10 cellular contexts compared by ENCODE assay signal in the genomic region with DNA sequence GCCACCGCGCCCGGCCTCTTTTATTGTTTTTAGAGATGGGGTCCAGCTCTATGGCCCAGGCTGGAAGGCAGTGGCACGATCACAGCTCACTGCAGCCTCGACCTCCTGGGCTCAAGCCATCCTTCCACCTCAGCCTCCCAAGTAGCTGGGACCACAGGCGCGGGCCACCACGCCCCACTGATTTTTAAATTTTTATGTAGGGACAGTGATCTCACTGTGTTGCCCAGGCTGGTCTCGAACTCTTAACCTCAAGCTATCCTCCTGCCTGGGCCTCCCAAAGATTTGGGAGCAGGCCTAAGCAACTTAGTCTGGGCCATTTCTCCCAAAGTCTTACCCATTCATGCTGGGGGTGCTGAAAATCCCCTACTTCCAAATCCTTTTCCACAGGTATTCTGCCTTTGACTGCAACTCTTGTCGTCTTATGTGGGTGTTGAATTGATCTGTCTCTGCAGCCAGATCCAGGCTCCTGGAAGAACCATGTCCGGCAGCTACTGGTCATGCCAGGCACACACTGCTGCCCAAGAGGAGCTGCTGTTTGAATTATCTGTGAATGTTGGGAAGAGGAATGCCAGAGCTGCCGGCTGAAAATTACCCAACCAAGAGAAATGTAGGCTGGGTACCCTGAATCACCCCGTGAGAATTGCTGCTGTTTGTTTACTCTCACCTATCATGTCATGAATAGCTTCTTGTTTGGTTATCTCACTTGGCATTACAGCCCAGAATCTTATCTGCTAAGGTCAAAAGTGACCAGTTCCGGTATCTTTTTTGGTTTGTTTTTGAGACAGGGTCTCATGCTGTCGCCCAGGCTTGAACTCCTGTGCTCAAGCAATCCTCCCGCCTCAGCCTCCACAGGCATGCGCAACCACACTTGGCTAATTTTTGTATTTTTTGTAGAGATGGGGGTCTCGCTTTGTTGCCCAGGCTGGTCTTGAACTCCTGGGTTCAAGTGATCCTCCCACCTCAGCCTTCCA. TPM values are rescaled to one million over a fixed set of nuclear protein-coding genes. Genes with fewer than 3 reads are reported as not detected.
DNase-seq lines count a peak whose midpoint lies in the region; ATAC-seq, FAIRE-seq and TF ChIP-seq lines count a peak whose summit lies in the region.
"Had no signal": no experiment of that assay in that cellular context is flagged by ENCODE, and none has a peak within 500 bp of the region (broad histone marks: within the 10 kb centered on the region; RNA-seq: fewer than 3 reads in every experiment).

No MANE protein-coding gene starts in this region.

- peak; percentile 81 for DNase-seq in HuH-7.5 (ENCODE audit: low spot score)
- peak in 1 of 4 experiments; percentile 18 for DNase-seq in K562 (ENCODE audit: extremely low read depth in 1 of 4, low spot score in 3 of 4)
- DNase-seq in NCI-H82 treated with DMSO at 0.1 percent for 48 hours (lab: John Stamatoyannopoulos, UW; ENCODE audit: unreplicated experiment), result no peak
- DNase-seq in stimulated activated CD8-positive, alpha-beta memory T cell treated with anti-CD3 and anti-CD28 coated beads, Interleukin-4, amount 100 ng/mL, for 48 hours, result no peak

- H3K9ac ChIP-seq in K562 (ENCODE audit: insufficient read depth in 1 of 2, low read depth in 2 of 2, low read length in 2 of 2), result peak overlapping the region; percentile 18 to 90
- no peak overlapping the region for H3K9ac ChIP-seq in mucosa of stomach (ENCODE audit: low read length)

- H3K4me3 ChIP-seq in ACC112 (ENCODE audit: low read depth, low read length), result peak overlapping the region; percentile 83
- peak overlapping the region; percentile 95 for H3K4me3 ChIP-seq in K562
- H3K4me3 ChIP-seq in mucosa of stomach (ENCODE audit: low read length), result peak overlapping the region; percentile 60

- ATAC-seq in K562, result no peak
- ATAC-seq in HG02981 (IDR thresholded peaks at IDR 0.05; ENCODE audit: unreplicated experiment), result no peak
- ATAC-seq in GM21447 (IDR thresholded peaks at IDR 0.05; ENCODE audit: unreplicated experiment), result no peak

- intact Hi-C loops in K562 (cut with micrococcal nuclease), result no loop called here

- peak overlapping the region; percentile 81 for H3K4me2 ChIP-seq in K562 (ENCODE audit: insufficient read depth, low read length)

- BruUV-seq in K562 (replicated peaks; lab: Mats Ljungman, UMichigan), result TSS peak; percentile 48

- FAIRE-seq in K562 (lab: Jason Lieb, UNC), result peak; percentile 78
- FAIRE-seq: endometrium had no signal

- 51% methylated on average over 15 of the region's 18 CpGs for WGBS in K562 (ENCODE audit: insufficient coverage, low coverage, missing lambda C conversion rate)

- H4K20me1 ChIP-seq in K562 (replicated peaks; ENCODE audit: control insufficient read depth, insufficient read depth, low read length), result no peaks in the 10 kb centered on the region

- in situ Hi-C loops in K562 (cut with MboI), result no loop called here

- H3K4me1 ChIP-seq in ACC112 (ENCODE audit: control insufficient read depth, insufficient read depth, low read length, unreplicated experiment) (no peaks in the 10 kb centered on the region), K562 (replicated peaks in 1 of 2; ENCODE audit: control insufficient read depth in 2 of 2, insufficient read depth in 2 of 2, low read length in 2 of 2) (peaks cover 13 to 20% of the 10 kb centered on the region in 2 experiments), mucosa of stomach (ENCODE audit: control insufficient read depth, insufficient read depth, low read length) (no peaks in the 10 kb centered on the region)

- H3K27me3 ChIP-seq in ACC112 (ENCODE audit: insufficient read depth, low read length) (no peaks in the 10 kb centered on the region), K562 (ENCODE audit: control insufficient read depth in 2 of 2, insufficient read depth in 2 of 2, low read length in 2 of 2) (0 out of 5 replicates have a peak, but pooled peaks cover 0 to 2% of the 10 kb centered on the region in 2 experiments), mucosa of stomach (ENCODE audit: control insufficient read depth, insufficient read depth, low read length) (no peaks in the 10 kb centered on the region)

- H3K27ac ChIP-seq in ACC112 (ENCODE audit: low read depth, low read length) (0 out of 2 replicates have a peak overlapping the region, but pooled peaks have one; percentile 80), K562 (ENCODE audit: extremely low read depth, low read depth, low read length) (peak overlapping the region; percentile 96)

- H3K36me3 ChIP-seq in ACC112 (ENCODE audit: insufficient read depth, low read length) (0 out of 2 replicates have a peak, but pooled peaks cover 8% of the 10 kb centered on the region), K562 (ENCODE audit: control insufficient read depth, insufficient read depth, low read length) (peaks cover 40% of the 10 kb centered on the region; the same call in 2 of the 3 replicates), mucosa of stomach (ENCODE audit: control insufficient read depth, insufficient read depth, low read length) (no peaks in the 10 kb centered on the region)

- TF ChIP-seq EP300 in K562 (IDR thresholded peaks at IDR 0.05; ENCODE audit: low read length), result peak; percentile 16; the same call in 1 of the 2 replicates

- H3K9me3 ChIP-seq in K562 (replicated peaks; ENCODE audit: control insufficient read depth, insufficient read depth, low read depth, low read length), result no peaks in the 10 kb centered on the region
- H3K9me3 ChIP-seq in mucosa of stomach (ENCODE audit: control insufficient read depth, low read length), result no peaks in the 10 kb centered on the region

- no peaks in the 10 kb centered on the region for H3K9me1 ChIP-seq in K562 (ENCODE audit: control insufficient read depth, insufficient read depth, low read length)

- TF ChIP-seq CTCF in K562 (IDR thresholded peaks at IDR 0.05 in 2 of 3, conservative IDR thresholded peaks at IDR 0.05 in 1 of 3; ENCODE audit: insufficient read depth in 2 of 3, low read depth in 1 of 3, low read length in 3 of 3), result no peak

- H2AFZ ChIP-seq in ACC112 (ENCODE audit: low read length, unreplicated experiment), result no peak overlapping the region
- no peak overlapping the region for H2AFZ ChIP-seq in K562 (ENCODE audit: low read depth, low read length)

- H3K79me2 ChIP-seq in ACC112 (ENCODE audit: control insufficient read depth, insufficient read depth, low read length, unreplicated experiment), result peaks cover 8% of the 10 kb centered on the region
- peaks cover 20% of the 10 kb centered on the region for H3K79me2 ChIP-seq in K562 (ENCODE audit: control insufficient read depth, insufficient read depth, low read length)

- CTCF ChIA-PET in K562 (lab: Yijun Ruan, JAX; ENCODE audit: low intra/inter-chr PET ratio), result no interaction called here

- POLR2A ChIA-PET in K562 (lab: Yijun Ruan, JAX), result interaction anchor here (0.6 to 2.3 kb wide), 3 partner anchors 11 to 34 kb away, joined by 3 to 19 read pairs (median 5); a partner anchor contains a TSS

- TF ChIP-seq POLR2A in K562 (conservative IDR thresholded peaks at IDR 0.05), result no peak

- no peak for TF ChIP-seq RAD21 in K562 (CRISPR knock-in tag; conservative IDR thresholded peaks at IDR 0.05 in 1 of 2, IDR thresholded peaks at IDR 0.05 in 1 of 2)

RNA-seq across cellular contexts. Expression of a gene that starts 1.1 kb away (rescaled TPM):
- total RNA-seq in K562 (2011; cell fraction: chromatin; rRNA removed; ENCODE audit: low replicate concordance), result 108 and 190 TPM in 2 replicates
- 140 and 154 TPM in 2 replicates for total RNA-seq in K562 (2011; cell fraction: nucleolus; rRNA removed)
- total RNA-seq in K562 (2011; cell fraction: nucleoplasm; rRNA removed), result 158 and 180 TPM in 2 replicates
- total RNA-seq in K562 (2014; rRNA removed), result 33.4 and 44.9 TPM in 2 replicates
- total RNA-seq in K562 (2014; rRNA removed; fragmentation: Illumina TruSeq; extraction: Trizol), result 58.3 and 59.1 TPM in 2 replicates
- total RNA-seq in K562 (2015; rRNA removed; fragmentation: Illumina TruSeq; extraction: Trizol), result 53.5 and 53.8 TPM in 2 replicates
- total RNA-seq in K562 (2021), result 54.1 and 58.7 TPM in 2 replicates
- 106 and 124 TPM in 2 replicates for polyA plus RNA-seq in K562 (2011; rRNA removed)
- 175 and 252 TPM in 2 replicates for polyA plus RNA-seq in K562 (2011; cell fraction: cytosol; rRNA removed)
- polyA plus RNA-seq in K562 (2011; cell fraction: nucleus; rRNA removed), result 125 and 165 TPM in 2 replicates
- 55.6 and 112 TPM in 2 replicates for polyA plus RNA-seq in K562 (2012)
- polyA plus RNA-seq in K562 (2014; fragmentation: Illumina TruSeq; extraction: Trizol), result 64.3 and 71.1 TPM in 2 replicates
- 10 to 100 TPM; 58.9 to 77.0 TPM for polyA plus RNA-seq in K562 (2014; fragmentation: Nextera tagmentation; extraction: Ambion mirVana)
- polyA plus RNA-seq in K562 (2014; rRNA removed), result 52.5 and 60.4 TPM in 2 replicates
- polyA minus RNA-seq in K562 (2011; rRNA and poly(A)+ RNA removed), result 185 and 193 TPM in 2 replicates
- polyA minus RNA-seq in K562 (2011; cell fraction: cytosol; rRNA and poly(A)+ RNA removed), result 41.9 and 55.5 TPM in 2 replicates
- polyA minus RNA-seq in K562 (2011; cell fraction: nucleus; rRNA and poly(A)+ RNA removed), result 36.5 and 65.0 TPM in 2 replicates

RNA-seq across cellular contexts. Expression of a gene that starts 11.4 kb away (rescaled TPM):
- 27.7 and 71.3 TPM in 2 replicates for total RNA-seq in K562 (2011; cell fraction: chromatin; rRNA removed; ENCODE audit: low replicate concordance)
- 41.2 and 44.5 TPM in 2 replicates for total RNA-seq in K562 (2011; cell fraction: nucleolus; rRNA removed)
- total RNA-seq in K562 (2011; cell fraction: nucleoplasm; rRNA removed), result 27.3 and 28.3 TPM in 2 replicates
- total RNA-seq in K562 (2014; rRNA removed) (12.6 and 21.2 TPM in 2 replicates), K562 (2014; rRNA removed; fragmentation: Illumina TruSeq; extraction: Trizol) (8.3 and 8.4 TPM in 2 replicates), K562 (2015; rRNA removed; fragmentation: Illumina TruSeq; extraction: Trizol) (10.3 and 10.9 TPM in 2 replicates), K562 (2021) (23.5 and 24.6 TPM in 2 replicates)
- polyA plus RNA-seq in K562 (2011; rRNA removed) (11.6 and 17.2 TPM in 2 replicates), K562 (2014; fragmentation: Illumina TruSeq; extraction: Trizol) (26.4 and 28.9 TPM in 2 replicates), K562 (2014; fragmentation: Nextera tagmentation; extraction: Ambion mirVana) (under 1 TPM; 0.52 to 0.57 TPM), K562 (2014; rRNA removed) (16.8 and 17.9 TPM in 2 replicates)
- 17.0 and 23.4 TPM in 2 replicates for polyA plus RNA-seq in K562 (2011; cell fraction: cytosol; rRNA removed)
- 20.9 and 27.8 TPM in 2 replicates for polyA plus RNA-seq in K562 (2011; cell fraction: nucleus; rRNA removed)
- 21.6 and 35.8 TPM in 2 replicates for polyA plus RNA-seq in K562 (2012)
- polyA minus RNA-seq in K562 (2011; rRNA and poly(A)+ RNA removed), result 7.0 and 7.2 TPM in 2 replicates
- polyA minus RNA-seq in K562 (2011; cell fraction: cytosol; rRNA and poly(A)+ RNA removed), result 8.8 and 11.4 TPM in 2 replicates
- polyA minus RNA-seq in K562 (2011; cell fraction: nucleus; rRNA and poly(A)+ RNA removed), result 8.8 and 8.9 TPM in 2 replicates

RNA-seq across cellular contexts. Expression of a gene that starts 27.1 kb away (rescaled TPM):
- 0.09 TPM in 1 of 2 replicates, not detected in the other for total RNA-seq in K562 (2011; cell fraction: chromatin; rRNA removed; ENCODE audit: low replicate concordance)
- not detected in 2 replicates for total RNA-seq in K562 (2011; cell fraction: nucleolus; rRNA removed)
- not detected in 2 replicates for total RNA-seq in K562 (2011; cell fraction: nucleoplasm; rRNA removed)
- total RNA-seq in K562 (2014; rRNA removed) (not detected in 2 replicates), K562 (2014; rRNA removed; fragmentation: Illumina TruSeq; extraction: Trizol) (not detected in 2 replicates), K562 (2015; rRNA removed; fragmentation: Illumina TruSeq; extraction: Trizol) (not detected in 2 replicates), K562 (2021) (not detected in 2 replicates)
- polyA plus RNA-seq in K562 (2011; rRNA removed) (not detected in 2 replicates), K562 (2014; fragmentation: Illumina TruSeq; extraction: Trizol) (not detected in 2 replicates), K562 (2014; fragmentation: Nextera tagmentation; extraction: Ambion mirVana) (not detected), K562 (2014; rRNA removed) (not detected in 2 replicates)
- polyA plus RNA-seq in K562 (2011; cell fraction: cytosol; rRNA removed), result not detected in 2 replicates
- not detected in 2 replicates for polyA plus RNA-seq in K562 (2011; cell fraction: nucleus; rRNA removed)
- polyA plus RNA-seq in K562 (2012), result not detected in 2 replicates
- polyA minus RNA-seq in K562 (2011; rRNA and poly(A)+ RNA removed), result not detected in 2 replicates
- not detected in 2 replicates for polyA minus RNA-seq in K562 (2011; cell fraction: cytosol; rRNA and poly(A)+ RNA removed)
- not detected in 2 replicates for polyA minus RNA-seq in K562 (2011; cell fraction: nucleus; rRNA and poly(A)+ RNA removed)
- total RNA-seq: HT-29 had no signal

RNA-seq across cellular contexts. Expression of a gene that starts 37.0 kb away (rescaled TPM):
- not detected in 2 replicates for total RNA-seq in K562 (2011; cell fraction: chromatin; rRNA removed; ENCODE audit: low replicate concordance)
- 0.17 TPM in 1 of 2 replicates, not detected in the other for total RNA-seq in K562 (2011; cell fraction: nucleolus; rRNA removed)
- not detected in 2 replicates for total RNA-seq in K562 (2011; cell fraction: nucleoplasm; rRNA removed)
- 0.04 TPM in 1 of 2 replicates, not detected in the other for total RNA-seq in K562 (2014; rRNA removed)
- total RNA-seq in K562 (2014; rRNA removed; fragmentation: Illumina TruSeq; extraction: Trizol), result not detected in 2 replicates
- total RNA-seq in K562 (2015; rRNA removed; fragmentation: Illumina TruSeq; extraction: Trizol), result not detected in 2 replicates
- not detected in 2 replicates for total RNA-seq in K562 (2021)
- 0.05 TPM in 1 of 2 replicates, not detected in the other for polyA plus RNA-seq in K562 (2011; rRNA removed)
- polyA plus RNA-seq in K562 (2011; cell fraction: cytosol; rRNA removed), result 0.01 and 0.03 TPM in 2 replicates
- polyA plus RNA-seq in K562 (2011; cell fraction: nucleus; rRNA removed), result 0.04 TPM in 1 of 2 replicates, not detected in the other
- 0.06 TPM in 1 of 2 replicates, not detected in the other for polyA plus RNA-seq in K562 (2012)
- 0.03 TPM in 1 of 2 replicates, not detected in the other for polyA plus RNA-seq in K562 (2014; fragmentation: Illumina TruSeq; extraction: Trizol)
- polyA plus RNA-seq in K562 (2014; fragmentation: Nextera tagmentation; extraction: Ambion mirVana), result not detected
- polyA plus RNA-seq in K562 (2014; rRNA removed), result not detected in 2 replicates
- polyA minus RNA-seq in K562 (2011; rRNA and poly(A)+ RNA removed), result 0.32 TPM in 1 of 2 replicates, not detected in the other
- not detected in 2 replicates for polyA minus RNA-seq in K562 (2011; cell fraction: cytosol; rRNA and poly(A)+ RNA removed)
- polyA minus RNA-seq in K562 (2011; cell fraction: nucleus; rRNA and poly(A)+ RNA removed), result not detected in 2 replicates

RNA-seq across cellular contexts. Expression of a gene that starts 58.7 kb away (rescaled TPM):
- total RNA-seq in K562 (2011; cell fraction: chromatin; rRNA removed; ENCODE audit: low replicate concordance), result 41.8 and 68.9 TPM in 2 replicates
- 30.9 and 36.6 TPM in 2 replicates for total RNA-seq in K562 (2011; cell fraction: nucleolus; rRNA removed)
- total RNA-seq in K562 (2011; cell fraction: nucleoplasm; rRNA removed), result 33.3 and 35.6 TPM in 2 replicates
- 18.6 and 20.5 TPM in 2 replicates for total RNA-seq in K562 (2014; rRNA removed)
- total RNA-seq in K562 (2014; rRNA removed; fragmentation: Illumina TruSeq; extraction: Trizol), result 9.2 and 10.4 TPM in 2 replicates
- 7.3 and 7.8 TPM in 2 replicates for total RNA-seq in K562 (2015; rRNA removed; fragmentation: Illumina TruSeq; extraction: Trizol)
- total RNA-seq in K562 (2021), result 25.2 and 34.0 TPM in 2 replicates
- 8.6 and 9.7 TPM in 2 replicates for polyA plus RNA-seq in K562 (2011; rRNA removed)
- polyA plus RNA-seq in K562 (2011; cell fraction: cytosol; rRNA removed), result 5.9 and 13.5 TPM in 2 replicates
- 38.1 and 50.4 TPM in 2 replicates for polyA plus RNA-seq in K562 (2011; cell fraction: nucleus; rRNA removed)
- 17.3 and 23.1 TPM in 2 replicates for polyA plus RNA-seq in K562 (2012)
- polyA plus RNA-seq in K562 (2014; fragmentation: Illumina TruSeq; extraction: Trizol), result 7.0 and 9.8 TPM in 2 replicates
- polyA plus RNA-seq in K562 (2014; fragmentation: Nextera tagmentation; extraction: Ambion mirVana), result under 1 TPM; 0.10 to 0.14 TPM
- polyA plus RNA-seq in K562 (2014; rRNA removed), result 15.5 and 16.3 TPM in 2 replicates
- polyA minus RNA-seq in K562 (2011; rRNA and poly(A)+ RNA removed), result 7.3 and 7.4 TPM in 2 replicates
- polyA minus RNA-seq in K562 (2011; cell fraction: cytosol; rRNA and poly(A)+ RNA removed), result 8.6 and 8.7 TPM in 2 replicates
- 9.0 and 12.6 TPM in 2 replicates for polyA minus RNA-seq in K562 (2011; cell fraction: nucleus; rRNA and poly(A)+ RNA removed)
